In the genomic region with DNA sequence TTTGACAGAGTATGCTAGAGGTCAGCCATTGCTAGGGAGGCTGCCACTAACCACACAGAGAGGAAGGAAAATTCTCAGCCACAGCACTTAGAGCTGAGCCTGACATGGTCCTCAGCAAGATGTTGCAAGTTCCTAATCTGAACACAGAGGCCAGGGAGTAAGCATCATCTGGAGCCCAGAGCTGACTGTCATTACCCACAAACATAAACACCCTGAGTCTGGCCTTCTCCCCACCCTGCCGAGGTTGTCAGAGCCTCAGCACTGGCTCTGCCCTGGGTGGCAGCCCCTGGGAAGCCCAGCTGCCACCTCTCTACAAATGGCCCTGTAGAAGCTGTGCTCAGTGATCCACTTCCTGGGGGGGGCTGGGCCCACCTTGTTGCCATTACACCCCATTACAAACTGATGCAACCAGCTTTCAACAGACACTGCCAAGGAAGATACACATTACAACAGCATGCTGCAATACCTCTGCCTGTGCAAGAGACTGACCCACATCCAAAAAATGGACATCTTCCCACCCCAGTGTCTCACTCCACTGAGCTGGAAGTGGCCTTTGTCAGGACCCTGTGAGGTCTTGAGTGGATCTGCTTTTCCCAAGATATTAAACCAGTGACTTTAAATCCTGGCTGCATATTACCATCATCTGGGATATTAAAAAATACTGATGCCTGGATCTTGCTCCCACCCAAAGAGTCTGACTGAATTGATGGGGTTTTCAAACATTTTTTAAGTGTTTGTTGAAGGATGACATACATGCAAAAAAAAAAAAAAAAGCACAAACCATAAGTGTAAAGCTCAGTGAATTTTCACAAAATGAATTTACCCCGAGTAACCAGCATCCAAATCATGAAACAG, we compare ENCODE assay signal across 8 cellular contexts. TPM values are rescaled to one million over a fixed set of nuclear protein-coding genes. Genes with fewer than 3 reads are reported as not detected.
A peak's percentile ranks its signal among the peaks of the same experiment; 100 is the strongest.
DNase-seq lines count a peak whose midpoint lies in the region; ATAC-seq and TF ChIP-seq lines count a peak whose summit lies in the region.

No MANE protein-coding gene starts in this region.

- H3K4me1 Mint-ChIP-seq in T-helper 17 cell: peaks cover 78% of the 10 kb centered on the region
- peaks cover 91% of the 10 kb centered on the region for H3K4me1 Mint-ChIP-seq in stimulated activated memory B cell treated with anti-CD40 and anti-IgM and Interleukin-4, amounts not matched to agents 10 μg/mL and 1 μg/mL and 100 μg/mL, for 72 hours

- H3K27me3 Mint-ChIP-seq in T-helper 17 cell: no peaks in the 10 kb centered on the region
- no peaks in the 10 kb centered on the region for H3K27me3 Mint-ChIP-seq in stimulated activated memory B cell treated with anti-CD40 and anti-IgM and Interleukin-4, amounts not matched to agents 10 μg/mL and 1 μg/mL and 100 μg/mL, for 72 hours

- H3K27ac ChIP-seq in fibroblast of lung (ENCODE audit: insufficient read depth, low read length): peak overlapping the region; percentile 67

- H3K27me3 ChIP-seq in BJ (ENCODE audit: control insufficient read depth, insufficient read depth, low read length) (no peaks in the 10 kb centered on the region), fibroblast of lung (ENCODE audit: control insufficient read depth, insufficient read depth, low read length) (no peaks in the 10 kb centered on the region)

- H3K27ac Mint-ChIP-seq in T-helper 17 cell: peak overlapping the region; percentile 100
- peak overlapping the region; percentile 90 for H3K27ac Mint-ChIP-seq in stimulated activated memory B cell treated with anti-CD40 and anti-IgM and Interleukin-4, amounts not matched to agents 10 μg/mL and 1 μg/mL and 100 μg/mL, for 72 hours

- H3K4me3 ChIP-seq in BJ (ENCODE audit: low read depth, low read length) (no peak overlapping the region), fibroblast of lung (replicated peaks in 1 of 4; ENCODE audit: control extremely low read depth in 1 of 4, insufficient read depth in 1 of 4, low read depth in 3 of 4, low read length in 4 of 4) (no peak overlapping the region)

- H3K4me2 ChIP-seq in fibroblast of lung (ENCODE audit: extremely low read depth, insufficient read depth, low read length): peak overlapping the region; percentile 0

- DNase-seq in BJ (ENCODE audit: low read depth) (peak; percentile 62), T-helper 17 cell (no peak), fibroblast of lung (ENCODE audit: low read depth in 2 of 2) (peak; percentile 67 to 93), hippocampal formation (lab: John Stamatoyannopoulos, UW) (no peak), NCI-H526 (lab: John Stamatoyannopoulos, UW) (no peak)
- no peak for DNase-seq in stimulated activated CD4-positive, alpha-beta T cell treated with anti-CD3 and anti-CD28 coated beads, Interleukin-12 subunit alpha, Interleukin-12 subunit beta, amount 100 ng/mL, for 4 hours

- ATAC-seq in HG02588 (IDR thresholded peaks at IDR 0.05; ENCODE audit: unreplicated experiment) (peak; percentile 8), T-helper 17 cell (peak; percentile 19)
- peak; percentile 34 for ATAC-seq in stimulated activated memory B cell treated with anti-CD40 and anti-IgM and Interleukin-4, amounts not matched to agents 10 μg/mL and 1 μg/mL and 100 μg/mL, for 72 hours

- no peaks in the 10 kb centered on the region for H3K79me2 ChIP-seq in fibroblast of lung (ENCODE audit: control insufficient read depth, insufficient read depth, low read length)

- H4K20me1 ChIP-seq in fibroblast of lung (ENCODE audit: control insufficient read depth, extremely low read depth, insufficient read depth, low read length): no peaks in the 10 kb centered on the region

- no peaks in the 10 kb centered on the region for H3K9me3 ChIP-seq in T-helper 17 cell (ENCODE audit: control insufficient read depth, low read length, poor library complexity, severe bottlenecking)
- no peaks in the 10 kb centered on the region for H3K9me3 ChIP-seq in fibroblast of lung (ENCODE audit: control insufficient read depth, insufficient read depth, low read depth, low read length)

- no peaks in the 10 kb centered on the region for H3K9me3 Mint-ChIP-seq in stimulated activated memory B cell treated with anti-CD40 and anti-IgM and Interleukin-4, amounts not matched to agents 10 μg/mL and 1 μg/mL and 100 μg/mL, for 72 hours

- POLR2A ChIA-PET in BJ (lab: Charles Lee): interaction anchor here (0.8 to 1.8 kb wide), 2 partner anchors 18 to 33 kb away, joined by 3 to 10 read pairs; partner anchors contain the start of gene IRF1

- no peak overlapping the region for H2AFZ ChIP-seq in fibroblast of lung (ENCODE audit: low read length)

- peaks cover 8% of the 10 kb centered on the region for H3K36me3 Mint-ChIP-seq in T-helper 17 cell (ENCODE audit: low read depth)
- peaks cover 34% of the 10 kb centered on the region for H3K36me3 Mint-ChIP-seq in stimulated activated memory B cell treated with anti-CD40 and anti-IgM and Interleukin-4, amounts not matched to agents 10 μg/mL and 1 μg/mL and 100 μg/mL, for 72 hours

- H3K4me1 ChIP-seq in fibroblast of lung (ENCODE audit: control insufficient read depth, extremely low read depth, insufficient read depth, low read length): peaks cover 40% of the 10 kb centered on the region

- CTCF ChIA-PET in BJ (lab: Yijun Ruan, JAX): interaction anchor here (0.5 to 3.1 kb wide), 9 partner anchors 8 to 1588 kb away, joined by 3 to 12 read pairs (median 3); partner anchors contain the start of gene IRF1

- H3K9ac ChIP-seq in fibroblast of lung (ENCODE audit: insufficient read depth, low read length): no peak overlapping the region

- peak overlapping the region; percentile 86 for H3K4me3 Mint-ChIP-seq in T-helper 17 cell
- H3K4me3 Mint-ChIP-seq in stimulated activated memory B cell treated with anti-CD40 and anti-IgM and Interleukin-4, amounts not matched to agents 10 μg/mL and 1 μg/mL and 100 μg/mL, for 72 hours: no peak overlapping the region

- H3K36me3 ChIP-seq in BJ (ENCODE audit: control insufficient read depth, insufficient read depth, low read length): no peaks in the 10 kb centered on the region; the same call in 1 of the 2 replicates
- peaks cover 1% of the 10 kb centered on the region for H3K36me3 ChIP-seq in fibroblast of lung (ENCODE audit: control insufficient read depth, insufficient read depth, low read length)

- no peak for TF ChIP-seq CTCF in BJ (IDR thresholded peaks at IDR 0.05; ENCODE audit: insufficient read depth, low read depth, low read length)
- no peak for TF ChIP-seq CTCF in fibroblast of lung (conservative IDR thresholded peaks at IDR 0.05 in 1 of 2, IDR thresholded peaks at IDR 0.05 in 1 of 2; ENCODE audit: low read depth in 1 of 2, low read length in 2 of 2)

RNA-seq across cellular contexts. Expression of gene IRF1, which starts 33.0 kb away (rescaled TPM):
- polyA plus RNA-seq in BJ (2011; rRNA removed): 17.9 and 25.5 TPM in 2 replicates
- polyA minus RNA-seq in BJ (2011; rRNA and poly(A)+ RNA removed): 28.0 and 38.3 TPM in 2 replicates
- total RNA-seq in T-helper 17 cell: 100 to 1,000 TPM; 590 to 639 TPM
- 22.1 and 34.7 TPM in 2 replicates for total RNA-seq in fibroblast of lung
- polyA plus RNA-seq in fibroblast of lung: 36.8 and 37.6 TPM in 2 replicates
- polyA plus RNA-seq in fibroblast of lung (2012): 32.1 and 37.0 TPM in 2 replicates
- 45.2 and 81.5 TPM in 2 replicates for polyA minus RNA-seq in fibroblast of lung (ENCODE audit: low replicate concordance)

Comparison
In these comparisons a context has a peak if more than half of its experiments do, and no peak if none do; other contexts are left out.
1. DNase-seq: peak in BJ (single experiment) and fibroblast of lung (2 of 2); none in T-helper 17 cell (0 of 3), stimulated activated CD4-positive, alpha-beta T cell treated with anti-CD3 and anti-CD28 coated beads, Interleukin-12 subunit alpha, Interleukin-12 subunit beta, amount 100 ng/mL, for 4 hours (single experiment), hippocampal formation (0 of 2) and NCI-H526 (0 of 2).
2. RNA of gene IRF1, which starts 33.0 kb away (total RNA-seq): 590 to 639 TPM in T-helper 17 cell; 22.1 to 34.7 TPM in fibroblast of lung; every median in the first group is over 10 times any median in the second.
3. Peak in every context shown above with its lines, with median percentiles within 50 percentile points of each other: ATAC-seq.